Comparison of ENCODE assay signal across 8 cellular contexts in genomic region chr7:5420841-5421625, GRCh38. TPM values are rescaled to one million over a fixed set of nuclear protein-coding genes. Genes with fewer than 3 reads are reported as not detected.
DNase-seq lines count a peak whose midpoint lies in the region; ATAC-seq, FAIRE-seq and TF ChIP-seq lines count a peak whose summit lies in the region.

No MANE protein-coding gene starts in this region.

- FAIRE-seq in GM12878 (lab: Jason Lieb, UNC) = no peak

- SMC1A ChIA-PET in GM12878 (lab: Charles Lee; ENCODE audit: uncharacterized antibody, unreplicated experiment) = interaction anchor here (1.2 to 1.7 kb wide), 3 partner anchors 14 to 24 kb away, joined by 3 to 14 read pairs (median 4); no protein-coding TSS in a partner anchor

- no TSS peak for BruUV-seq in GM12878 (replicated peaks; lab: Mats Ljungman, UMichigan)

- TF ChIP-seq CTCF in GM12878 (IDR thresholded peaks at IDR 0.05 in 2 of 3, conservative IDR thresholded peaks at IDR 0.05 in 1 of 3; ENCODE audit: control insufficient read depth in 2 of 3, extremely low read depth in 1 of 3, insufficient read depth in 1 of 3, low read depth in 3 of 3, low read length in 3 of 3) = no peak

- H3K36me3 ChIP-seq in BLaER1 (no peaks in the 10 kb centered on the region), HUES64 (ENCODE audit: insufficient read depth, low read length) (no peaks in the 10 kb centered on the region), GM12878 (ENCODE audit: control insufficient read depth in 2 of 2, insufficient read depth in 2 of 2, low read length in 1 of 2) (no peaks in the 10 kb centered on the region), stomach smooth muscle (ENCODE audit: control insufficient read depth in 2 of 2, insufficient read depth in 2 of 2, low read length in 2 of 2) (no peaks in the 10 kb centered on the region)

- H3K4me1 ChIP-seq in BLaER1 (peaks cover 67% of the 10 kb centered on the region), HUES64 (ENCODE audit: insufficient read depth, low read length) (peaks cover 22% of the 10 kb centered on the region), GM12878 (ENCODE audit: control insufficient read depth, insufficient read depth, low read length) (peaks cover 10% of the 10 kb centered on the region), stomach smooth muscle (ENCODE audit: control insufficient read depth, insufficient read depth, low read length) (peaks cover 31% of the 10 kb centered on the region)

- CTCF ChIA-PET in GM12878 (lab: Yijun Ruan, JAX) = interaction anchor here (1.9 kb wide), 2 partner anchors 16 to 24 kb away, joined by 7 to 14 read pairs; no protein-coding TSS in a partner anchor

- RAD21 ChIA-PET in GM12878 (lab: Charles Lee; ENCODE audit: unreplicated experiment) = interaction anchor here (0.9 to 1.9 kb wide), 3 partner anchors 14 to 181 kb away, joined by 3 to 6 read pairs (median 3); no protein-coding TSS in a partner anchor

- no peaks in the 10 kb centered on the region for H3K79me2 ChIP-seq in GM12878 (ENCODE audit: control insufficient read depth, insufficient read depth, low read length)

- peak overlapping the region; percentile 66 for H3K4me3 ChIP-seq in BLaER1
- peak overlapping the region; percentile 67 for H3K4me3 ChIP-seq in HUES64 (ENCODE audit: low read length)
- H3K4me3 ChIP-seq in GM12878 = peak overlapping the region; percentile 67; the same call in 1 of the 2 replicates
- H3K4me3 ChIP-seq in stomach smooth muscle (ENCODE audit: low read length in 2 of 2) = peak overlapping the region; percentile 85 to 90

- POLR2A ChIA-PET in GM12878 (lab: Charles Lee) = interaction anchor here (0.6 to 1.0 kb wide), 4 partner anchors 57 to 187 kb away, joined by 3 to 5 read pairs (median 3); no protein-coding TSS in a partner anchor

- TF ChIP-seq RAD21 in GM12878 (IDR thresholded peaks at IDR 0.05; ENCODE audit: insufficient read depth, low read depth, low read length) = no peak

- H4K20me1 ChIP-seq in BLaER1 (peaks cover 94% of the 10 kb centered on the region), GM12878 (ENCODE audit: control insufficient read depth, insufficient read depth) (no peaks in the 10 kb centered on the region)

- H3K9me3 ChIP-seq in BLaER1 (no peaks in the 10 kb centered on the region), HUES64 (ENCODE audit: insufficient read depth, low read depth, low read length) (no peaks in the 10 kb centered on the region), GM12878 (replicated peaks; ENCODE audit: control insufficient read depth, insufficient read depth, low read length) (no peaks in the 10 kb centered on the region), stomach smooth muscle (ENCODE audit: control insufficient read depth in 2 of 2, low read length in 2 of 2) (no peaks in the 10 kb centered on the region)

- peak overlapping the region; percentile 99 for H3K4me2 ChIP-seq in BLaER1
- H3K4me2 ChIP-seq in GM12878 (ENCODE audit: control insufficient read depth, insufficient read depth) = peak overlapping the region; percentile 52

- no peak overlapping the region for H2AFZ ChIP-seq in GM12878 (ENCODE audit: control insufficient read depth, low read depth, low read length)

- H3K9ac ChIP-seq in BLaER1 = no peak overlapping the region
- peak overlapping the region; percentile 80 for H3K9ac ChIP-seq in HUES64 (ENCODE audit: low read depth, low read length)
- no peak overlapping the region for H3K9ac ChIP-seq in GM12878 (ENCODE audit: control insufficient read depth, insufficient read depth, low read length)
- peak overlapping the region; percentile 93 to 95 for H3K9ac ChIP-seq in stomach smooth muscle (ENCODE audit: low read length in 2 of 2)

- peaks cover 98% of the 10 kb centered on the region for H3K27me3 ChIP-seq in BLaER1
- H3K27me3 ChIP-seq in HUES64 (ENCODE audit: insufficient read depth, low read length) = peaks cover 74% of the 10 kb centered on the region
- peaks cover 33 to 59% of the 10 kb centered on the region in 2 experiments for H3K27me3 ChIP-seq in GM12878 (replicated peaks in 1 of 2; ENCODE audit: control insufficient read depth in 2 of 2, insufficient read depth in 2 of 2, low read length in 1 of 2)
- no peaks in the 10 kb centered on the region for H3K27me3 ChIP-seq in stomach smooth muscle (ENCODE audit: control insufficient read depth in 1 of 2, insufficient read depth in 2 of 2, low read length in 2 of 2)

- DNase-seq in GM12878 (ENCODE audit: low read depth, low spot score) (no peak), kidney tubule cell (ENCODE audit: low spot score) (peak; percentile 38), EL (no peak)
- no peak for DNase-seq in stimulated activated CD4-positive, alpha-beta T cell treated with anti-CD3 and anti-CD28 coated beads, Interleukin-2, amount 100 ng/mL, for 48 hours

- no peak for TF ChIP-seq EP300 in GM12878 (IDR thresholded peaks at IDR 0.05; ENCODE audit: borderline replicate concordance in 1 of 2, control insufficient read depth in 1 of 2, low read depth in 2 of 2, low read length in 2 of 2)

- ATAC-seq in GM12878 = no peak; the same call in 2 of the 3 replicates
- no peak for ATAC-seq in HG03565 (IDR thresholded peaks at IDR 0.05; ENCODE audit: unreplicated experiment)

- TF ChIP-seq POLR2A in GM12878 (IDR thresholded peaks at IDR 0.05; ENCODE audit: low read depth, low read length) = no peak

- intact Hi-C loops in GM12878 (cut with micrococcal nuclease; ENCODE audit: unreplicated experiment) = no loop called here

- in situ Hi-C loops in GM12878 (cut with MboI) = no loop called here

- under 1% methylated on average over 93 of the region's 93 CpGs for WGBS in HUES64
- 3% methylated on average over 73 of the region's 93 CpGs for WGBS in GM12878 (ENCODE audit: insufficient coverage, insufficient replicate concordance, low lambda C conversion rate, missing lambda C conversion rate)

- H3K27ac ChIP-seq in BLaER1 (no peak overlapping the region), HUES64 (ENCODE audit: low read depth, low read length) (no peak overlapping the region), GM12878 (ENCODE audit: control insufficient read depth, insufficient read depth) (no peak overlapping the region), stomach smooth muscle (ENCODE audit: low read length) (peak overlapping the region; percentile 97)

TF ChIP-seq in GM12878, 131 proteins besides CTCF, POLR2A, EP300 and RAD21:
- TF ChIP-seq SMARCA5 (IDR thresholded peaks at IDR 0.05) (no peak), BMI1 (IDR thresholded peaks at IDR 0.05; ENCODE audit: borderline replicate concordance) (no peak), EZH2 (IDR thresholded peaks at IDR 0.05; ENCODE audit: borderline replicate concordance, control insufficient read depth, low read depth, low read length) (0 out of 2 replicates have a peak, but pooled peaks have one; percentile 5), IKZF2 (IDR thresholded peaks at IDR 0.05) (no peak), CHD4 (IDR thresholded peaks at IDR 0.05) (no peak), SUZ12 (IDR thresholded peaks at IDR 0.05; ENCODE audit: unreplicated experiment) (peak; percentile 98), LARP7 (IDR thresholded peaks at IDR 0.05) (0 out of 2 replicates have a peak, but pooled peaks have one; percentile 68), ZBTB4 (CRISPR knock-in tag; IDR thresholded peaks at IDR 0.05) (no peak)
TF ChIP-seq in GM12878: peak in this region for 3.

RNA-seq across cellular contexts. Expression of gene TNRC18, which starts 2.6 kb away (rescaled TPM):
- polyA plus RNA-seq in HUES64 (2013, experiment 1 of 2) = 15.9 TPM
- 20.0 TPM for polyA plus RNA-seq in HUES64 (2013, experiment 2 of 2)
- 38.2 and 49.8 TPM in 2 replicates for total RNA-seq in GM12878 (2013; cell fraction: nucleolus; rRNA removed)
- 6.5 and 6.8 TPM in 2 replicates for total RNA-seq in GM12878 (2014; rRNA removed)
- total RNA-seq in GM12878 (2014; rRNA removed; fragmentation: Illumina TruSeq; extraction: Trizol) = 10.6 and 11.5 TPM in 2 replicates
- total RNA-seq in GM12878 (2021) = 31.3 and 31.7 TPM in 2 replicates
- 7.4 TPM for polyA plus RNA-seq in GM12878 (2011; ENCODE audit: low read depth)
- 3.9 and 4.0 TPM in 2 replicates for polyA plus RNA-seq in GM12878 (2011; rRNA removed)
- polyA plus RNA-seq in GM12878 (2011; cell fraction: cytosol; rRNA removed) = 5.7 and 7.9 TPM in 2 replicates
- polyA plus RNA-seq in GM12878 (2011; cell fraction: nucleus; rRNA removed) = 13.3 and 22.8 TPM in 2 replicates
- polyA plus RNA-seq in GM12878 (2012) = 13.4 and 15.7 TPM in 2 replicates
- 10.3 and 18.2 TPM in 2 replicates for polyA plus RNA-seq in GM12878 (2014; fragmentation: Illumina TruSeq; extraction: Trizol)
- under 1 TPM; 0.02 to 0.10 TPM for polyA plus RNA-seq in GM12878 (2014; fragmentation: Nextera tagmentation; extraction: Ambion mirVana)
- polyA plus RNA-seq in GM12878 (2014; rRNA removed) = 13.7 and 17.2 TPM in 2 replicates
- 1 to 10 TPM; 1.0 to 1.2 TPM for polyA plus RNA-seq in GM12878 (2016; fragmentation: Nextera tagmentation; extraction: Ambion mirVana)
- polyA minus RNA-seq in GM12878 (2011; rRNA and poly(A)+ RNA removed) = 10.2 and 17.6 TPM in 2 replicates
- polyA minus RNA-seq in GM12878 (2011; cell fraction: cytosol; rRNA and poly(A)+ RNA removed) = 12.0 and 17.7 TPM in 2 replicates
- polyA minus RNA-seq in GM12878 (2011; cell fraction: nucleus; rRNA and poly(A)+ RNA removed) = 10.3 and 17.7 TPM in 2 replicates

Comparison
In these comparisons a context has a peak if more than half of its experiments do, and no peak if none do; other contexts are left out.
1. H3K9ac ChIP-seq: peak in HUES64 (single experiment) and stomach smooth muscle (2 of 2); none in BLaER1 (single experiment) and GM12878 (single experiment).
2. Peak in every context shown above with its lines, with median percentiles within 50 percentile points of each other: H3K4me3 ChIP-seq.